8 cellular contexts compared by ENCODE assay signal in genomic region chr7:74606101-74606908, GRCh38. TPM values are rescaled to one million over a fixed set of nuclear protein-coding genes. Genes with fewer than 3 reads are reported as not detected.
A peak's percentile ranks its signal among the peaks of the same experiment; 100 is the strongest.
DNase-seq lines count a peak whose midpoint lies in the region; ATAC-seq and TF ChIP-seq lines count a peak whose summit lies in the region.

No MANE protein-coding gene starts in this region.

- H3K4me3 Mint-ChIP-seq in progenitor cell of endocrine pancreas (ENCODE audit: low read depth): peak overlapping the region; percentile 59

- H3K27me3 Mint-ChIP-seq in progenitor cell of endocrine pancreas: no peaks in the 10 kb centered on the region

- peaks cover 7% of the 10 kb centered on the region for H3K36me3 Mint-ChIP-seq in progenitor cell of endocrine pancreas (ENCODE audit: insufficient read depth)

- no peak for TF ChIP-seq CTCF in AG09309 (IDR thresholded peaks at IDR 0.05; ENCODE audit: control insufficient read depth, insufficient read depth, low read depth, low read length, missing control alignments)
- no peak for TF ChIP-seq CTCF in progenitor cell of endocrine pancreas (IDR thresholded peaks at IDR 0.05; ENCODE audit: unreplicated experiment)

- peak; percentile 42 for ATAC-seq in GM21423 (IDR thresholded peaks at IDR 0.05; ENCODE audit: unreplicated experiment)

- no peak overlapping the region for H3K27ac Mint-ChIP-seq in progenitor cell of endocrine pancreas

- DNase-seq in AG09309 (ENCODE audit: low read depth) (no peak), NOMO-1 (lab: John Stamatoyannopoulos, UW; ENCODE audit: unreplicated experiment in 2 of 2) (peak; percentile 49 to 62), germinal center (ENCODE audit: low spot score) (peak; percentile 63), progenitor cell of endocrine pancreas (ENCODE audit: low spot score, unreplicated experiment) (no peak), NCI-H2081 treated with DMSO at 0.1 percent for 48 hours (lab: John Stamatoyannopoulos, UW) (no peak), SKM-1 (lab: John Stamatoyannopoulos, UW; ENCODE audit: unreplicated experiment) (no peak)
- peak; percentile 12 for DNase-seq in activated gamma-delta T cell treated with anti-CD3 and anti-CD28 coated beads, Interleukin-2, amount 50 U/mL, for 16 hours (ENCODE audit: low read depth)

- H3K4me1 Mint-ChIP-seq in progenitor cell of endocrine pancreas (ENCODE audit: low read depth): peaks cover 3% of the 10 kb centered on the region

- H3K9me3 Mint-ChIP-seq in progenitor cell of endocrine pancreas (ENCODE audit: low read depth): no peaks in the 10 kb centered on the region

- H3K4me3 ChIP-seq in AG09309 (ENCODE audit: control insufficient read depth, low read depth, low read length): peak overlapping the region; percentile 9

RNA-seq across cellular contexts. Expression of gene GTF2I, which starts 51.2 kb away (rescaled TPM):
- total RNA-seq in progenitor cell of endocrine pancreas: 605 and 607 TPM in 2 replicates

Comparison
In these comparisons a context has a peak if more than half of its experiments do, and no peak if none do; other contexts are left out.
1. DNase-seq: peak in NOMO-1 (2 of 2), activated gamma-delta T cell treated with anti-CD3 and anti-CD28 coated beads, Interleukin-2, amount 50 U/mL, for 16 hours (single experiment) and germinal center (single experiment); none in AG09309 (single experiment), progenitor cell of endocrine pancreas (single experiment), NCI-H2081 treated with DMSO at 0.1 percent for 48 hours (single experiment) and SKM-1 (single experiment).